12 cellular contexts compared by ENCODE assay signal in the genomic region with DNA sequence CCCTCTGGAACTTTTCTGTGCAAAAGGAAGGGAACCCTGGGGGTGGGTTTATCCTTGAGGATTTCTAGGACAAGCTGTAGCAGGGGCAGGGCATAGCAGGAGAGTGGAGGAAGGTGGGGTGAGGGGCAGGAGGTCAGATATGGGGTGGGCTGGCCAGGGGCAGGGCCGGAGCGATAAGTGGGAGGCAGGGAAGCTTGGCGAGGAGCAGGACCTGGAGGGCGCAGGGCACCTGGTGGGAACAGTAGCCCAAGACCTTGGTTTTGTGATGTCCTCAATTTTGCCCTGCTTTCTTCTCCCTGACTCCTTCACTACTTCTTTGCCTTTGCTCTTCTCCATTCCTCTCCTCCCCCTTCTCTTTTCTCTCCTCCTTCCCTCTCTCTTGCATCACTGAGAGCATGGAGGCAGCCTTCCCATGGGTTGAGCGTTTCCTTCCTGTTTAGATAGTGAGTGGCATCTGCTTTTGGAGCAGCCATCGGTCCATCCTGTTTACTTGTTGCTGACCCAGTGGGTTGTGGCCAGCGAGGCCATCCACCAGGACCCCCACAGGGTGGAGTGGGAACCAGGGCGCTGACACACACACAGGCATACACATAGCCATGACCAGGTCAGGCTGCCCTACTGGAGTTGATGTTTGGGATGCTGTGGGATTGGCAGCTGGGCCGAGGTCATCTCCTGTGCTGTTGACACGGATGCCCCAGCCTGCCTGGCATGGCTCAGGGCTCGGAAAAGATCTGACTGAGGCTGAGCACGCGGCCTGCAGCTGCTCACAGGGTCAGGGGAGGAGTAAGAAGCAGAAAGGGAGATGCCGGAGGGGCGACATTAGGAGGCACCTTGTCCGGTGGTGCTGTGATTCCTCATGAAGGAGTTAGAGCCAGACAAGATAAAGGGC. TPM values are rescaled to one million over a fixed set of nuclear protein-coding genes. Genes with fewer than 3 reads are reported as not detected.
DNase-seq lines count a peak whose midpoint lies in the region; ATAC-seq and TF ChIP-seq lines count a peak whose summit lies in the region.
"Had no signal": no experiment of that assay in that cellular context is flagged by ENCODE, and none has a peak within 500 bp of the region (broad histone marks: within the 10 kb centered on the region; RNA-seq: fewer than 3 reads in every experiment).

No MANE protein-coding gene starts in this region.

- no peak overlapping the region for H4K8ac ChIP-seq in neuronal stem cell (ENCODE audit: low read depth, low read length)

- H3K36me3 ChIP-seq in mammary epithelial cell (ENCODE audit: insufficient read depth, low read length) (no peaks in the 10 kb centered on the region), neuronal stem cell (replicated peaks in 1 of 2; ENCODE audit: control insufficient read depth in 2 of 2, insufficient read depth in 2 of 2, low read length in 2 of 2) (no peaks in the 10 kb centered on the region)

- no peak overlapping the region for H3K9ac ChIP-seq in mammary epithelial cell (ENCODE audit: insufficient read depth, low read length)
- no peak overlapping the region for H3K9ac ChIP-seq in neuronal stem cell (ENCODE audit: low read depth, low read length, poor library complexity)

- H3K27ac ChIP-seq in mammary epithelial cell (ENCODE audit: insufficient read depth, low read depth, low read length) (no peak overlapping the region), neuronal stem cell (replicated peaks; ENCODE audit: low read length) (no peak overlapping the region)

- BruUV-seq in Calu3 (replicated peaks; lab: Mats Ljungman, UMichigan) (no TSS peak), mammary epithelial cell (replicated peaks; lab: Mats Ljungman, UMichigan) (no TSS peak)

- no peaks in the 10 kb centered on the region for H3K27me3 Mint-ChIP-seq in Calu3 (ENCODE audit: unreplicated experiment)

- peak overlapping the region; percentile 47 for H3K4me3 Mint-ChIP-seq in Calu3 (ENCODE audit: low read depth, unreplicated experiment)
- H3K4me3 Mint-ChIP-seq: activated B cell treated with CpG ODN at 0.5 μM for 24 hours had no signal

- H3K4ac ChIP-seq in neuronal stem cell (ENCODE audit: low read length): no peak overlapping the region

- peak overlapping the region; percentile 61 for H3K4me2 ChIP-seq in mammary epithelial cell (ENCODE audit: insufficient read depth, low read depth, low read length)
- H3K4me2 ChIP-seq in neuronal stem cell (ENCODE audit: insufficient read depth, low read length, poor library complexity, severe bottlenecking): no peak overlapping the region

- H3K4me1 ChIP-seq in mammary epithelial cell (ENCODE audit: insufficient read depth, low read length) (peaks cover 24% of the 10 kb centered on the region), neuronal stem cell (ENCODE audit: control insufficient read depth in 2 of 2, insufficient read depth in 1 of 2, low read depth in 1 of 2, low read length in 2 of 2) (peaks cover 7 to 12% of the 10 kb centered on the region in 2 donors)

- no peak overlapping the region for H2BK120ac ChIP-seq in neuronal stem cell (ENCODE audit: low read depth, low read length)

- TF ChIP-seq CTCF in Calu3 (IDR thresholded peaks at IDR 0.05; ENCODE audit: unreplicated experiment) (no peak), mammary epithelial cell (conservative IDR thresholded peaks at IDR 0.05 in 1 of 2, IDR thresholded peaks at IDR 0.05 in 1 of 2; ENCODE audit: extremely low read depth in 1 of 2, insufficient read depth in 1 of 2, low read depth in 1 of 2, low read length in 2 of 2) (no peak), GM10266 (IDR thresholded peaks at IDR 0.05; ENCODE audit: control insufficient read depth, insufficient read depth, low read depth, missing control alignments) (no peak)

- no peak overlapping the region for H3K23ac ChIP-seq in neuronal stem cell (ENCODE audit: low read depth, low read length, poor library complexity)

- peak overlapping the region; percentile 42 for H2BK5ac ChIP-seq in neuronal stem cell (ENCODE audit: low read length)

- H3K27me3 ChIP-seq in mammary epithelial cell (ENCODE audit: insufficient read depth, low read length): no peaks in the 10 kb centered on the region
- peaks cover 0 to 1% (median 0%) of the 10 kb centered on the region in 3 experiments for H3K27me3 ChIP-seq in neuronal stem cell (ENCODE audit: control insufficient read depth in 3 of 3, insufficient read depth in 3 of 3, low read depth in 1 of 3, low read length in 3 of 3)

- H2AK5ac ChIP-seq in neuronal stem cell (ENCODE audit: low read depth, low read length): peak overlapping the region; percentile 68

- peaks cover 37% of the 10 kb centered on the region for H3K4me1 Mint-ChIP-seq in Calu3 (ENCODE audit: low read depth, unreplicated experiment)
- H3K4me1 Mint-ChIP-seq: activated B cell treated with CpG ODN at 0.5 μM for 24 hours had no signal

- POLR2A ChIA-PET in HEK293T (lab: Yijun Ruan, JAX): no interaction called here

- no peaks in the 10 kb centered on the region for H3K79me2 ChIP-seq in mammary epithelial cell (ENCODE audit: insufficient read depth, low read length)

- H4K91ac ChIP-seq in neuronal stem cell (ENCODE audit: low read depth, low read length, poor library complexity): no peak overlapping the region

- no peak for ATAC-seq in HG02870 (IDR thresholded peaks at IDR 0.05; ENCODE audit: unreplicated experiment)

- H3K36me3 Mint-ChIP-seq in Calu3 (ENCODE audit: insufficient read depth, unreplicated experiment): peaks cover 19% of the 10 kb centered on the region

- H3K14ac ChIP-seq in neuronal stem cell (ENCODE audit: low read length): peak overlapping the region; percentile 25

- H3K18ac ChIP-seq in neuronal stem cell (ENCODE audit: low read length): peak overlapping the region; percentile 29

- no peaks in the 10 kb centered on the region for H3K9me3 Mint-ChIP-seq in Calu3 (ENCODE audit: low read depth, unreplicated experiment)
- H3K9me3 Mint-ChIP-seq: activated B cell treated with CpG ODN at 0.5 μM for 24 hours had no signal

- no peaks in the 10 kb centered on the region for H4K20me1 ChIP-seq in mammary epithelial cell (ENCODE audit: insufficient read depth, low read length)

- no peak overlapping the region for H3K4me3 ChIP-seq in mammary epithelial cell (replicated peaks in 1 of 3; ENCODE audit: insufficient read depth in 1 of 3, low read depth in 2 of 3, low read length in 3 of 3)
- H3K4me3 ChIP-seq in neuronal stem cell (ENCODE audit: low read length in 2 of 2): no peak overlapping the region

- H2BK15ac ChIP-seq in neuronal stem cell (ENCODE audit: low read length): peak overlapping the region; percentile 13

- dilution Hi-C loops in mammary epithelial cell (cut with HindIII; ENCODE audit: low sequenced_read_pairs): no loop called here

- H3K9me3 ChIP-seq in mammary epithelial cell (replicated peaks; ENCODE audit: insufficient read depth, low read length) (no peaks in the 10 kb centered on the region), neuronal stem cell (replicated peaks in 1 of 2; ENCODE audit: control insufficient read depth in 2 of 2, insufficient read depth in 1 of 2, low read depth in 1 of 2, low read length in 2 of 2) (no peaks in the 10 kb centered on the region)

- DNase-seq in Calu3 (no peak), LHCN-M2 (ENCODE audit: low read depth) (peak; percentile 58), mammary epithelial cell (no peak), neuronal stem cell (ENCODE audit: low spot score) (no peak), GM10266 (ENCODE audit: extremely low spot score) (no peak), HEK293T (ENCODE audit: extremely low spot score) (no peak)
- no peak for DNase-seq in activated effector memory CD4-positive, alpha-beta T cell treated with anti-CD3 and anti-CD28 coated beads, Interleukin-2, amount 50 U/mL, for 16 hours
- DNase-seq: activated B cell treated with CpG ODN at 0.5 μM for 24 hours, activated gamma-delta T cell, NCI-H2171, Right ventricle myocardium superior had no signal

- in situ Hi-C loops in mammary epithelial cell (cut with MboI; ENCODE audit: low sequenced_read_pairs in 2 of 2): no loop called here

- WGBS in mammary epithelial cell (ENCODE audit: low coverage, missing lambda C conversion rate): 97% methylated on average over 11 of the region's 16 CpGs
- no CpG with 5 or more reads among the region's 16 CpGs for WGBS in neuronal stem cell (ENCODE audit: extremely low coverage in 2 of 2, insufficient read length in 2 of 2, insufficient replicate concordance in 1 of 2), 2 donors

- CTCF ChIA-PET in Calu3 (lab: Charles Lee) (interaction anchor here (0.7 to 1.4 kb wide), 2 partner anchors 13 to 16 kb away, joined by 3 to 5 read pairs; no protein-coding TSS in a partner anchor), mammary epithelial cell (lab: Charles Lee; ENCODE audit: low non-redundant PET) (no interaction called here), HEK293T (lab: Yijun Ruan, JAX) (interaction anchor here (1.3 kb wide), 1 partner anchor 51 kb away, joined by 3 read pairs; no protein-coding TSS in a partner anchor)

- H3K27ac Mint-ChIP-seq in Calu3 (ENCODE audit: unreplicated experiment): peak overlapping the region; percentile 40
- H3K27ac Mint-ChIP-seq: activated B cell treated with CpG ODN at 0.5 μM for 24 hours had no signal

- H3K79me1 ChIP-seq in neuronal stem cell (ENCODE audit: low read depth, low read length): no peaks in the 10 kb centered on the region

- H2BK12ac ChIP-seq in neuronal stem cell (ENCODE audit: low read length): no peak overlapping the region

- intact Hi-C loops in Calu3 (cut with micrococcal nuclease; ENCODE audit: unreplicated experiment) (no loop called here), mammary epithelial cell (cut with micrococcal nuclease) (no loop called here)

- peak overlapping the region; percentile 63 for H2AFZ ChIP-seq in mammary epithelial cell (ENCODE audit: low read depth, low read length)
- peak overlapping the region; percentile 37 for H2AFZ ChIP-seq in neuronal stem cell (ENCODE audit: low read length)

TF ChIP-seq in HEK293T, 16 proteins besides CTCF, POLR2A, EP300 and RAD21 (continues in another document):
- TF ChIP-seq FOXA1 (IDR thresholded peaks at IDR 0.05) (no peak), FOXK2 (IDR thresholded peaks at IDR 0.05) (no peak), CTBP1 (IDR thresholded peaks at IDR 0.05; ENCODE audit: borderline replicate concordance) (no peak), NFRKB (IDR thresholded peaks at IDR 0.05) (no peak)
- TF ChIP-seq, protein P1, sequence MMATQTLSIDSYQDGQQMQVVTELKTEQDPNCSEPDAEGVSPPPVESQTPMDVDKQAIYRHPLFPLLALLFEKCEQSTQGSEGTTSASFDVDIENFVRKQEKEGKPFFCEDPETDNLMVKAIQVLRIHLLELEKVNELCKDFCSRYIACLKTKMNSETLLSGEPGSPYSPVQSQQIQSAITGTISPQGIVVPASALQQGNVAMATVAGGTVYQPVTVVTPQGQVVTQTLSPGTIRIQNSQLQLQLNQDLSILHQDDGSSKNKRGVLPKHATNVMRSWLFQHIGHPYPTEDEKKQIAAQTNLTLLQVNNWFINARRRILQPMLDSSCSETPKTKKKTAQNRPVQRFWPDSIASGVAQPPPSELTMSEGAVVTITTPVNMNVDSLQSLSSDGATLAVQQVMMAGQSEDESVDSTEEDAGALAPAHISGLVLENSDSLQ (IDR thresholded peaks at IDR 0.05): no peak

RNA-seq across cellular contexts. Expression of a gene that starts 12.3 kb away (rescaled TPM):
- total RNA-seq in Calu3 (2022) (17.0 and 17.5 TPM in 2 replicates), LHCN-M2 (2014; rRNA removed) (15.6 and 16.7 TPM in 2 replicates), mammary epithelial cell (10 to 100 TPM in 1 of 2 donors, 1 to 10 TPM in 1; 6.5 to 16.4 TPM)
- 5.8 TPM for polyA plus RNA-seq in LHCN-M2 (2012)
- 5.4 TPM for polyA plus RNA-seq in mammary epithelial cell
- 6.7 TPM for polyA minus RNA-seq in mammary epithelial cell
- 18.2 TPM for polyA plus RNA-seq in neuronal stem cell (2013, experiment 1 of 2)
- 16.8 TPM for polyA plus RNA-seq in neuronal stem cell (2013, experiment 2 of 2)
- total RNA-seq: activated B cell treated with CpG ODN at 0.5 μM for 24 hours had no signal
